Comparison of ENCODE assay signal across 10 cellular contexts in the genomic region with DNA sequence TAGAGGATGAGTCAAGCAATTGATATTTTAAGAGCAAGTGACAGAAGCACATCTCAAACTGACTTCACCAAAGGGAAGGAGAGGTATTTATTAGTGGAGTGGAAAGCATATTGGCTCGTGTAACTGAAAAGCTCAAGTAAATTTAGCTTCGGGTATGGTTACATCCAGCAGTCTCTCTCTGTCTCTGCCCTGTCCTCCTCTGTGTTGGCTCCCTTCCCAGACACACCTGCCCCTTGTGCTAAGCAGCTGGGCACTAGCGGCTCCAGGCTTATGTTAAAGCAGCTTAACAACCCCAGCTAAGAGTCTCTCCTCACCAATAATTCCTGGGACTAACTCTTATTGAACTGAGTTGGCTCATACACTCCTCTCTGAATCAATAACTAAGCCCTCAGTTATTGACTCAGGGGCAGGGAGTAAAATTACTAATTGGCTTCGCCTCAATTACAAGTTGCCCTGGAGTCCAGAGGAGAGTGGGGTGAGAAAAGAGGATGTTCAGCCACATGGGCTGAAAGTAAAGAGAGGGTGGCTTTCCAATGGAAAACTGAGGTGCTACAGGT. TPM values are rescaled to one million over a fixed set of nuclear protein-coding genes. Genes with fewer than 3 reads are reported as not detected.
A peak's percentile ranks its signal among the peaks of the same experiment; 100 is the strongest.
DNase-seq lines count a peak whose midpoint lies in the region; ATAC-seq, FAIRE-seq and TF ChIP-seq lines count a peak whose summit lies in the region.
"Had no signal": no experiment of that assay in that cellular context is flagged by ENCODE, and none has a peak within 500 bp of the region (broad histone marks: within the 10 kb centered on the region; RNA-seq: fewer than 3 reads in every experiment).

No MANE protein-coding gene starts in this region.

- peaks cover 2 to 5% of the 10 kb centered on the region in 2 donors for H3K36me3 Mint-ChIP-seq in activated naive CD4-positive, alpha-beta T cell treated with anti-CD3 and anti-CD28 coated beads, Interleukin-2, amount 50 U/mL, for 72 hours

- no peak for TF ChIP-seq POLR2A in GM12892 (IDR thresholded peaks at IDR 0.05; ENCODE audit: low read depth, low read length)

- no peak for DNase-seq in GM12892 (ENCODE audit: insufficient read length)
- DNase-seq in NCI-H2029 treated with DMSO at 0.1 percent for 48 hours (lab: John Stamatoyannopoulos, UW) = peak; percentile 95
- DNase-seq in left colon = peak in 1 of 2 donors; percentile 31
- DNase-seq in stimulated activated CD8-positive, alpha-beta memory T cell treated with anti-CD3 and anti-CD28 coated beads, Interleukin-4, amount 100 ng/mL, for 48 hours = no peak
- DNase-seq in activated naive CD4-positive, alpha-beta T cell treated with anti-CD3 and anti-CD28 coated beads, Interleukin-2, amount 50 U/mL, for 72 hours (ENCODE audit: low spot score in 2 of 2) = no peak
- no peak for DNase-seq in occipital lobe (lab: John Stamatoyannopoulos, UW)
- DNase-seq: activated gamma-delta T cell treated with Interleukin-2 at 50 U/mL for 16 hours, ovary had no signal

- peaks cover 4 to 10% of the 10 kb centered on the region in 2 donors for H3K9me3 Mint-ChIP-seq in activated naive CD4-positive, alpha-beta T cell treated with anti-CD3 and anti-CD28 coated beads, Interleukin-2, amount 50 U/mL, for 72 hours

- peak; percentile 58 for FAIRE-seq in GM12892 (lab: Jason Lieb, UNC)

- ATAC-seq in HG02610 (IDR thresholded peaks at IDR 0.05; ENCODE audit: unreplicated experiment) (peak; percentile 36), left colon (peak; percentile 40), GM19035 (IDR thresholded peaks at IDR 0.05; ENCODE audit: unreplicated experiment) (no peak)
- no peak for ATAC-seq in activated naive CD4-positive, alpha-beta T cell treated with anti-CD3 and anti-CD28 coated beads, Interleukin-2, amount 50 U/mL, for 72 hours

- H3K27ac Mint-ChIP-seq in activated naive CD4-positive, alpha-beta T cell treated with anti-CD3 and anti-CD28 coated beads, Interleukin-2, amount 50 U/mL, for 72 hours = no peak overlapping the region

- intact Hi-C loops in left colon (cut with DNase I, micrococcal nuclease) = no loop called here

RNA-seq across cellular contexts. Expression of gene SH3BP5, which starts 12.7 kb away (rescaled TPM):
- polyA plus RNA-seq in GM12892 (2012; ENCODE audit: missing spikeins) = 25.2 TPM
- 10 to 100 TPM in 1 of 2 donors, 1 to 10 TPM in 1; 7.6 to 12.1 TPM for total RNA-seq in left colon
- 10 to 100 TPM in 1 of 2 donors, 1 to 10 TPM in 1; 2.6 to 18.9 TPM for total RNA-seq in activated naive CD4-positive, alpha-beta T cell treated with anti-CD3 and anti-CD28 coated beads, Interleukin-2, amount 50 U/mL, for 72 hours
- total RNA-seq in occipital lobe = 61.6 TPM

Comparison
In these comparisons a context has a peak if more than half of its experiments do, and no peak if none do; other contexts are left out.
1. ATAC-seq: peak in HG02610 (single experiment) and left colon (single experiment); none in activated naive CD4-positive, alpha-beta T cell treated with anti-CD3 and anti-CD28 coated beads, Interleukin-2, amount 50 U/mL, for 72 hours (0 of 2) and GM19035 (single experiment).